Comparison of ENCODE assay signal across 8 cellular contexts in the genomic region with DNA sequence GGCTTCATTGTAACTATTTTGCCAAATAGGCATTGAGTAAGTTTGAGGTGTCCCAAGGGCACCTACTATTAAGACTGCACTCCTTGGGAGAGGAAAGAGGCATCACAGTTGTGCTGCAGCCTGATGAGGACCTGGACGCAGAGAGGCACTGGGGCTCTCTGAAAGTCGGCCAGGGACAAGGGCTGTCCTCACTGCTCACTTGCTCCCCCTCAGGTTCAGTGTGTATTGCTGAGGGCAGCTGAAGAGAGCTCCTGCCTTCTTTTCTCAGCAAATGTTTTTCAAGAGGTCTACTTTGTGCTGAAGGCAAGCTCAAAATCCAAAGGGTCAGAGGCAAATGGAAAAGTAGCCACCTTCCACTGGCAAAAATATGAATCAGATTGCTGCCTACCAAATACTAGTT.
A peak's percentile ranks its signal among the peaks of the same experiment; 100 is the strongest.
DNase-seq lines count a peak whose midpoint lies in the region; ATAC-seq and TF ChIP-seq lines count a peak whose summit lies in the region.

No MANE protein-coding gene starts in this region.

- H3K79me2 ChIP-seq in SK-N-SH (ENCODE audit: insufficient read depth), result no peaks in the 10 kb centered on the region

- peaks cover 30% of the 10 kb centered on the region for H3K4me1 Mint-ChIP-seq in mesothelial cell of epicardium

- H3K4me3 ChIP-seq in SK-N-SH (ENCODE audit: low read depth in 2 of 2, low read length in 1 of 2) (no peak overlapping the region), prostate gland (no peak overlapping the region)

- H3K27ac Mint-ChIP-seq in mesothelial cell of epicardium, result no peak overlapping the region

- intact Hi-C loops in prostate gland (cut with DNase I), result no loop called here

- no peak for TF ChIP-seq POLR2A in prostate gland (IDR thresholded peaks at IDR 0.05)

- H4K20me1 ChIP-seq in SK-N-SH (ENCODE audit: insufficient read depth), result no peaks in the 10 kb centered on the region

- CTCF ChIA-PET in SK-N-SH (lab: Yijun Ruan, JAX), result interaction anchor here (0.7 to 1.7 kb wide), 4 partner anchors 9 to 19 kb away, joined by 3 to 7 read pairs (median 3); no protein-coding TSS in a partner anchor

- DNase-seq in AML-193 (lab: John Stamatoyannopoulos, UW), result peak; percentile 26 to 28
- DNase-seq in SK-N-SH, result peak; percentile 55
- DNase-seq in iPS-NIHi11 (ENCODE audit: low spot score), result peak; percentile 66
- DNase-seq in prostate gland (ENCODE audit: low spot score), result no peak
- no peak for DNase-seq in central memory CD4-positive, alpha-beta T cell
- DNase-seq in mesothelial cell of epicardium (ENCODE audit: low spot score in 2 of 2, unreplicated experiment in 2 of 2), result no peak

- H3K9ac ChIP-seq in SK-N-SH, result no peak overlapping the region

- ATAC-seq in GM18907 (IDR thresholded peaks at IDR 0.05; ENCODE audit: unreplicated experiment), result peak; percentile 82
- ATAC-seq in HG03108 (IDR thresholded peaks at IDR 0.05; ENCODE audit: unreplicated experiment), result peak; percentile 80

- H3K4me1 ChIP-seq in SK-N-SH (ENCODE audit: control insufficient read depth in 1 of 2, insufficient read depth in 2 of 2, low read depth in 1 of 2, low read length in 1 of 2) (peaks cover 0 to 12% of the 10 kb centered on the region in 2 experiments; a peak in 2 of 4 replicates), prostate gland (replicated peaks) (no peaks in the 10 kb centered on the region)

- no peaks in the 10 kb centered on the region for H3K27me3 Mint-ChIP-seq in mesothelial cell of epicardium (ENCODE audit: low read depth)

- H3K27me3 ChIP-seq in SK-N-SH (ENCODE audit: insufficient read depth), result no peaks in the 10 kb centered on the region
- no peaks in the 10 kb centered on the region for H3K27me3 ChIP-seq in prostate gland (replicated peaks; ENCODE audit: insufficient read depth)

- no peaks in the 10 kb centered on the region for H3K36me3 Mint-ChIP-seq in mesothelial cell of epicardium

- peak; percentile 63 for TF ChIP-seq RAD21 in SK-N-SH (IDR thresholded peaks at IDR 0.05; ENCODE audit: low read length)

- H3F3A ChIP-seq in SK-N-SH (replicated peaks; ENCODE audit: insufficient read depth), result no peaks in the 10 kb centered on the region

- H3K36me3 ChIP-seq in SK-N-SH (replicated peaks in 1 of 2; ENCODE audit: control insufficient read depth in 1 of 2, insufficient read depth in 2 of 2, low read length in 1 of 2) (no peaks in the 10 kb centered on the region), prostate gland (no peaks in the 10 kb centered on the region)

- H3K4me2 ChIP-seq in SK-N-SH, result no peak overlapping the region

- H2AFZ ChIP-seq in SK-N-SH (ENCODE audit: low read depth), result no peak overlapping the region

- no peaks in the 10 kb centered on the region; the same call in 1 of the 2 replicates for H3K9me2 ChIP-seq in SK-N-SH

- WGBS in SK-N-SH (ENCODE audit: low lambda C conversion rate), result 48% methylated on average over 2 of the region's 2 CpGs
- 13% methylated on average over 2 of the region's 2 CpGs for WGBS in prostate gland

- no peak for TF ChIP-seq EP300 in SK-N-SH (IDR thresholded peaks at IDR 0.05; ENCODE audit: borderline replicate concordance in 1 of 2, low read depth in 1 of 2, low read length in 1 of 2)

- H3K9me3 ChIP-seq in SK-N-SH (no peaks in the 10 kb centered on the region), prostate gland (no peaks in the 10 kb centered on the region)

- TF ChIP-seq CTCF in SK-N-SH (IDR thresholded peaks at IDR 0.05), result peak; percentile 54
- peak in 1 of 4 experiments; percentile 14 for TF ChIP-seq CTCF in prostate gland (IDR thresholded peaks at IDR 0.05)
- TF ChIP-seq CTCF in mesothelial cell of epicardium (IDR thresholded peaks at IDR 0.05; ENCODE audit: unreplicated experiment), result no peak

- no peak overlapping the region; a peak in 1 of 4 replicates for H3K27ac ChIP-seq in SK-N-SH (ENCODE audit: low read depth in 2 of 2, low read length in 1 of 2)
- H3K27ac ChIP-seq in prostate gland, result no peak overlapping the region

- H3K9me3 Mint-ChIP-seq in mesothelial cell of epicardium, result no peaks in the 10 kb centered on the region

- POLR2A ChIA-PET in SK-N-SH (lab: Yijun Ruan, JAX), result no interaction called here

- H3K4me3 Mint-ChIP-seq in mesothelial cell of epicardium, result no peak overlapping the region

TF ChIP-seq in SK-N-SH, 30 proteins besides CTCF, POLR2A, EP300 and RAD21:
- TF ChIP-seq TEAD4 (IDR thresholded peaks at IDR 0.05; ENCODE audit: borderline replicate concordance, insufficient read depth) (no peak), SMC3 (IDR thresholded peaks at IDR 0.05; ENCODE audit: low read depth, low read length) (peak; percentile 38; the same call in 1 of the 2 replicates)

Comparison
In these comparisons a context has a peak if more than half of its experiments do, and no peak if none do; other contexts are left out.
1. DNase-seq: peak in AML-193 (2 of 2), SK-N-SH (single experiment) and iPS-NIHi11 (single experiment); none in prostate gland (single experiment), central memory CD4-positive, alpha-beta T cell (single experiment) and mesothelial cell of epicardium (0 of 2).